Comparison of ENCODE assay signal across 1 cellular context in the genomic region with DNA sequence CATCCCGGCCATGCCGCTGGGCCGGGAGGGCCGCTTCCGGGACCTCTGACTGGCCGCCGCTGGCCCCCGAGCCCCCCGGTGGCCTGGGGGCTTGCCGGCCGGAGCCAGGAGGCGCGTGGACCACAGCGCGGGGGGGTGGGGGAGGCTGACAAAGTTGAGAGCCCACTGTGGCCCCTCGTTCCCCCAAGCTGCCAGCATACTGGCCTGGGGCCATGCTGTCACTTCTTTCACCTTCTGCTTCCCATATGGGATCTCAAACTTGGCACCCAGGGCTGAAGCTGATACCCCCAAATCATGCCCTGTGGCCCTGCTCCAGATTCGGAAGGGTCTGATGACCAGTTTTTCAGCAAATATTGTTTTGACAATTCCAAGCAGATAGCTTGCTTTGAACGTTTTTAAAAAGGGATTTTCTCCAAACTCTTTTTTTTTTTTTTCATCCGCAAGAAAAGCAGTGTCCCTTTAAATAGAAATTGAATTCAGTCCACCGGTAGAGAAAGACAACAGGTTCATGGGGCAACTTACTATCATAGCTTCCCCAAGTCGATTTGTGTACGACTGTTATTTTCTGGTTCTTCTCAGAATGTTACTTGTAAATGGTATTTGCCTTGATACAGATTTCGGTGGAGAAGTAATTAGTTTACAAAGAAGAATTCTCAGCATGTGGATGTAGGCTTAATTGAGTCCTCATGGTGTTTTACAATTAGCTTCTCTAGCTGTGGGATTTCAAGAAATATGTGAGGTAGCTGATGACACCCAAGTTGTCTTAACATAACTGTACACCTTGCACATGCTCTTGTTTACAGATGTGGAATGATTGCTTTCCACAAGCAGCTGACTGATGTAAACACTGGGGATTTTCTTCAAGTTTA.
TF ChIP-seq lines count a peak whose summit lies in the region.

No MANE protein-coding gene starts in this region.

TF ChIP-seq in endothelial cell of umbilical vein, 7 proteins besides CTCF, POLR2A, EP300 and RAD21 (continued from another document):
- TF ChIP-seq, protein P1, sequence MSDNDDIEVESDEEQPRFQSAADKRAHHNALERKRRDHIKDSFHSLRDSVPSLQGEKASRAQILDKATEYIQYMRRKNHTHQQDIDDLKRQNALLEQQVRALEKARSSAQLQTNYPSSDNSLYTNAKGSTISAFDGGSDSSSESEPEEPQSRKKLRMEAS (IDR thresholded peaks at IDR 0.05; ENCODE audit: insufficient read depth, insufficient read length): no peak
- no peak for TF ChIP-seq JUN (IDR thresholded peaks at IDR 0.05; ENCODE audit: borderline replicate concordance, insufficient read depth, insufficient read length, low read depth)
TF ChIP-seq in endothelial cell of umbilical vein: peak in this region for 0.
